8 cellular contexts compared by ENCODE assay signal in genomic region chr10:22437620-22438588, GRCh38.
DNase-seq lines count a peak whose midpoint lies in the region; ATAC-seq and TF ChIP-seq lines count a peak whose summit lies in the region.

No MANE protein-coding gene starts in this region.

- TF ChIP-seq CTCF in fibroblast of pulmonary artery (IDR thresholded peaks at IDR 0.05; ENCODE audit: low read length, missing control alignments) (no peak), omental fat pad (IDR thresholded peaks at IDR 0.05) (no peak)

- H3K4me3 ChIP-seq in fibroblast of pulmonary artery (replicated peaks; ENCODE audit: low read depth, low read length), result peak overlapping the region; percentile 64

- DNase-seq in C1 segment of cervical spinal cord (lab: John Stamatoyannopoulos, UW), result peak in 9 of 14 donors; percentile 39 to 84 (median 68)
- peak; percentile 24 to 31 for DNase-seq in activated CD4-positive, alpha-beta T cell treated with anti-CD3 and anti-CD28 coated beads, Interleukin-2, amount 50 U/mL, for 4 hours
- peak; percentile 45 for DNase-seq in fibroblast of pulmonary artery (ENCODE audit: low read depth)
- DNase-seq in omental fat pad (ENCODE audit: low spot score), result no peak
- DNase-seq in NCI-H1436 (lab: John Stamatoyannopoulos, UW), result no peak
- DNase-seq in amniotic stem cell (lab: John Stamatoyannopoulos, UW), result no peak

- ATAC-seq in GM19043 (IDR thresholded peaks at IDR 0.05; ENCODE audit: low read depth, unreplicated experiment) (peak; percentile 4), HG03159 (IDR thresholded peaks at IDR 0.05; ENCODE audit: unreplicated experiment) (peak; percentile 27), omental fat pad (ENCODE audit: low FRiP score) (peak; percentile 23)

Comparison
In these comparisons a context has a peak if more than half of its experiments do, and no peak if none do; other contexts are left out.
1. DNase-seq: peak in C1 segment of cervical spinal cord (9 of 14), activated CD4-positive, alpha-beta T cell treated with anti-CD3 and anti-CD28 coated beads, Interleukin-2, amount 50 U/mL, for 4 hours (2 of 2) and fibroblast of pulmonary artery (single experiment); none in omental fat pad (single experiment), NCI-H1436 (single experiment) and amniotic stem cell (single experiment).
2. Peak in every context shown above with its lines, with median percentiles within 50 percentile points of each other: ATAC-seq.